ENCODE assay signal across 7 cellular contexts in genomic region chr2:169585673-169586072, GRCh38. TPM values are rescaled to one million over a fixed set of nuclear protein-coding genes. Genes with fewer than 3 reads are reported as not detected.
DNase-seq lines count a peak whose midpoint lies in the region; ATAC-seq and TF ChIP-seq lines count a peak whose summit lies in the region.

No MANE protein-coding gene starts in this region.

- no peaks in the 10 kb centered on the region for H3K9me3 Mint-ChIP-seq in activated B cell treated with CpG ODN at 0.5 μM for 24 hours

- peaks cover 10% of the 10 kb centered on the region for H3K4me1 ChIP-seq in hepatocyte (ENCODE audit: insufficient read depth)
- peaks cover 24 to 55% (median 51%) of the 10 kb centered on the region in 6 donors for H3K4me1 ChIP-seq in spleen

- peak overlapping the region; percentile 97 for H3K4me3 ChIP-seq in HFF-Myc (replicated peaks; ENCODE audit: low read depth, low read length)
- peak overlapping the region; percentile 76 for H3K4me3 ChIP-seq in hepatocyte
- peak overlapping the region; percentile 68 to 99 (median 84) for H3K4me3 ChIP-seq in spleen

- CTCF ChIA-PET in activated B cell treated with CpG ODN at 0.5 μM for 24 hours (lab: Charles Lee) = no interaction called here

- DNase-seq in HFF-Myc (ENCODE audit: extremely low read depth, low read depth) (no peak), activated B cell treated with CpG ODN at 0.5 μM for 24 hours (no peak), hepatocyte (ENCODE audit: low spot score) (no peak), spleen (no peak), cerebellum (ENCODE audit: low spot score) (no peak), SIG-M5 (lab: John Stamatoyannopoulos, UW) (no peak), NCI-H2171 treated with DMSO at 0.1 percent for 48 hours (lab: John Stamatoyannopoulos, UW) (no peak)

- H3K27me3 Mint-ChIP-seq in activated B cell treated with CpG ODN at 0.5 μM for 24 hours = no peaks in the 10 kb centered on the region

- H3K79me2 ChIP-seq in hepatocyte = peaks cover 61% of the 10 kb centered on the region

- peak overlapping the region; percentile 5 for H2AFZ ChIP-seq in hepatocyte

- TF ChIP-seq CTCF in HFF-Myc (IDR thresholded peaks at IDR 0.05; ENCODE audit: low read depth, low read length, missing control alignments) (no peak), activated B cell treated with CpG ODN at 0.5 μM for 24 hours (IDR thresholded peaks at IDR 0.05) (no peak), hepatocyte (IDR thresholded peaks at IDR 0.05; ENCODE audit: poor library complexity) (no peak), spleen (IDR thresholded peaks at IDR 0.05 in 8 of 11, conservative IDR thresholded peaks at IDR 0.05 in 3 of 11) (no peak)

- 11% methylated on average over 7 of the region's 7 CpGs for WGBS in hepatocyte (ENCODE audit: low lambda C conversion rate, missing lambda C conversion rate)
- 13 to 20% (median 18%) methylated on average over 7 of the region's 7 CpGs for WGBS in spleen, 5 donors

- intact Hi-C loops in activated B cell treated with CpG ODN at 0.5 μM for 24 hours (cut with micrococcal nuclease) = loop anchor here (10.0 kb wide), 1 partner anchor 1339 kb away; the partner anchor contains the start of gene GORASP2
- intact Hi-C loops in spleen (cut with DNase I; ENCODE audit: low total_unique reads) = no loop called here

- H3K4me1 Mint-ChIP-seq in activated B cell treated with CpG ODN at 0.5 μM for 24 hours = peaks cover 49% of the 10 kb centered on the region

- no peak for ATAC-seq in activated B cell treated with CpG ODN at 0.5 μM for 24 hours (ENCODE audit: low read depth)

- H3K4me2 ChIP-seq in hepatocyte = peak overlapping the region; percentile 83

- no peaks in the 10 kb centered on the region for H3K9me2 ChIP-seq in hepatocyte (replicated peaks; ENCODE audit: insufficient read depth)

- H3K27me3 ChIP-seq in hepatocyte (no peaks in the 10 kb centered on the region), spleen (replicated peaks in 1 of 7) (no peaks in the 10 kb centered on the region)

- H3K36me3 ChIP-seq in hepatocyte (replicated peaks; ENCODE audit: insufficient read depth, low read depth) (no peaks in the 10 kb centered on the region), spleen (peaks cover 0 to 7% (median 0%) of the 10 kb centered on the region in 6 donors)

- H3K4me3 Mint-ChIP-seq in activated B cell treated with CpG ODN at 0.5 μM for 24 hours = peak overlapping the region; percentile 99

- H3K27ac Mint-ChIP-seq in activated B cell treated with CpG ODN at 0.5 μM for 24 hours = peak overlapping the region; percentile 99

- H4K20me1 ChIP-seq in hepatocyte (ENCODE audit: insufficient read depth, poor library complexity, severe bottlenecking) = peaks cover 38% of the 10 kb centered on the region

- POLR2A ChIA-PET in activated B cell treated with CpG ODN at 0.5 μM for 24 hours (lab: Charles Lee) = interaction anchor here (2.4 to 2.5 kb wide), 2 partner anchors 13 to 213 kb away, joined by 14 to 29 read pairs; partner anchors contain the start of genes FASTKD1 and SSB

- peaks cover 35% of the 10 kb centered on the region for H3K36me3 Mint-ChIP-seq in activated B cell treated with CpG ODN at 0.5 μM for 24 hours (ENCODE audit: low read depth)

- H3K27ac ChIP-seq in hepatocyte (peak overlapping the region; percentile 99), spleen (peak overlapping the region; percentile 96 to 100 (median 99))

- H3K9me3 ChIP-seq in hepatocyte (ENCODE audit: low read depth) (no peaks in the 10 kb centered on the region), spleen (peaks cover 0 to 10% (median 0%) of the 10 kb centered on the region in 8 donors)

- no peak for TF ChIP-seq POLR2A in spleen (IDR thresholded peaks at IDR 0.05)

RNA-seq across cellular contexts. Expression of gene PPIG, which starts 1.5 kb away (rescaled TPM):
- 68.0 and 69.8 TPM in 2 replicates for total RNA-seq in activated B cell treated with CpG ODN at 0.5 μM for 24 hours
- 37.4 and 42.6 TPM in 2 replicates for total RNA-seq in hepatocyte
- 64.4 and 68.1 TPM in 2 replicates for polyA plus RNA-seq in hepatocyte
- 10 to 100 TPM; 47.8 to 72.7 (median 64.5) TPM for total RNA-seq in spleen
- 10 to 100 TPM; 32.5 to 43.1 (median 34.8) TPM for polyA plus RNA-seq in spleen
- 48.3 TPM for total RNA-seq in cerebellum

RNA-seq across cellular contexts. Expression of gene FASTKD1, which starts 12.0 kb away (rescaled TPM):
- total RNA-seq in activated B cell treated with CpG ODN at 0.5 μM for 24 hours = 23.5 and 27.1 TPM in 2 replicates
- total RNA-seq in hepatocyte = 23.2 and 23.8 TPM in 2 replicates
- 15.0 and 20.4 TPM in 2 replicates for polyA plus RNA-seq in hepatocyte
- total RNA-seq in spleen = 10 to 100 TPM; 21.2 to 43.9 (median 28.6) TPM
- polyA plus RNA-seq in spleen = 10 to 100 TPM; 28.7 to 42.5 (median 42.1) TPM
- total RNA-seq in cerebellum = 51.0 TPM
